In the genomic region with DNA sequence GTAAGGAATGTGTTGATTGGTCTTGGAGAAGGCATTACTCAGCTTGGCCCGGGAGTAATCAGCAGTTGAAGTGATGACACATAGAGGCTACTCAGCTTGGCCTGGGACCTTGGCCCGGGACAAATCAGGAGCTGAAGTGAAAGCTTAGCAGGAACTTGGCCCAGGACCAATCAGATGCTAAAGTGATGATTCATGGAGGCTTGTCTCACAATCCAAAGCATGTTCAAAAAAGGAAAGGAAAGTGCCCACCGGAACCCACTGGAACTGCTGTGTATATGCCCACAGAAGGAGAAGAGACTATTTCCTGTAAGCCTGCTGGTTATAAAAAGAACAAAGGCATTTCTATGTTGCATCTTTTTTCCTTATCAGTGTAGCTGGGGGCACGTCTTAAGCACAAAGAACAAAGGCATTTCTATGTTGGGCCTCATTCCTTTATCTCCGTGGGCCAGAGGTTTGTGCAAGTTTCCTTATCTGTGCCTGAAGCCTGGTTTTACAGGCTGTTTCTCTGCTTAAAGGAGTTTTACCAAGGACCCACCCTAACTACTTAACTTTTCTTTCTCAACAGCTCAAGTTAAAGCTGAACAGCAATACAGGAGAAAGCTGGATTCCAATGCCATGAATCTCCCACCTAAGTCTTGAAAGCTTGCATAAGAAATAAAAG, we compare ENCODE assay signal across 11 cellular contexts.
DNase-seq lines count a peak whose midpoint lies in the region; ATAC-seq and TF ChIP-seq lines count a peak whose summit lies in the region.
"Had no signal": no experiment of that assay in that cellular context is flagged by ENCODE, and none has a peak within 500 bp of the region (broad histone marks: within the 10 kb centered on the region; RNA-seq: fewer than 3 reads in every experiment).

No MANE protein-coding gene starts in this region.

- CTCF ChIA-PET in activated CD4-positive, alpha-beta memory T cell treated with anti-CD3 and anti-CD28 coated beads for 36 hours (lab: Charles Lee): no interaction called here

- no peak overlapping the region for H3K4me3 Mint-ChIP-seq in activated CD4-positive, alpha-beta memory T cell treated with anti-CD3 and anti-CD28 coated beads for 36 hours
- H3K4me3 Mint-ChIP-seq: H9 had no signal

- 1 to 3% methylated on average over 5 of the region's 5 CpGs for WGBS in heart right ventricle, 2 donors

- POLR2A ChIA-PET in activated CD4-positive, alpha-beta memory T cell treated with anti-CD3 and anti-CD28 coated beads for 36 hours (lab: Charles Lee): no interaction called here

- peaks cover 3% of the 10 kb centered on the region for H3K9me3 Mint-ChIP-seq in activated CD4-positive, alpha-beta memory T cell treated with anti-CD3 and anti-CD28 coated beads for 36 hours

- TF ChIP-seq CTCF in heart right ventricle (IDR thresholded peaks at IDR 0.05) (no peak), gastrocnemius medialis (IDR thresholded peaks at IDR 0.05 in 4 of 5, conservative IDR thresholded peaks at IDR 0.05 in 1 of 5) (no peak)

- H3K27ac ChIP-seq in heart right ventricle: peak overlapping the region in 2 of 10 donors; percentile 25 to 38
- no peak overlapping the region for H3K27ac ChIP-seq in gastrocnemius medialis

- H3K9me3 ChIP-seq in heart right ventricle: peaks cover 0 to 28% (median 0%) of the 10 kb centered on the region in 11 donors
- no peaks in the 10 kb centered on the region for H3K9me3 ChIP-seq in gastrocnemius medialis

- intact Hi-C loops in heart right ventricle (cut with DNase I) (no loop called here), gastrocnemius medialis (cut with DNase I; ENCODE audit: low total_unique reads) (no loop called here)
- intact Hi-C loops in activated CD4-positive, alpha-beta memory T cell treated with anti-CD3 and anti-CD28 coated beads for 36 hours (cut with micrococcal nuclease): no loop called here

- H3K27me3 ChIP-seq in heart right ventricle (no peaks in the 10 kb centered on the region), gastrocnemius medialis (no peaks in the 10 kb centered on the region)

- H3K4me1 Mint-ChIP-seq in activated CD4-positive, alpha-beta memory T cell treated with anti-CD3 and anti-CD28 coated beads for 36 hours (ENCODE audit: low read depth): no peaks in the 10 kb centered on the region
- H3K4me1 Mint-ChIP-seq: H9 had no signal

- H3K27ac Mint-ChIP-seq in activated CD4-positive, alpha-beta memory T cell treated with anti-CD3 and anti-CD28 coated beads for 36 hours: no peak overlapping the region
- H3K27ac Mint-ChIP-seq: H9 had no signal

- H3K36me3 Mint-ChIP-seq in activated CD4-positive, alpha-beta memory T cell treated with anti-CD3 and anti-CD28 coated beads for 36 hours: no peaks in the 10 kb centered on the region

- no peak for TF ChIP-seq POLR2A in gastrocnemius medialis (IDR thresholded peaks at IDR 0.05)

- no peaks in the 10 kb centered on the region for H3K36me3 ChIP-seq in heart right ventricle
- H3K36me3 ChIP-seq in gastrocnemius medialis: no peaks in the 10 kb centered on the region

- in situ Hi-C loops in gastrocnemius medialis (cut with MboI; ENCODE audit: low sequenced_read_pairs in 4 of 4): no loop called here

- peak; percentile 87 for DNase-seq in H4 (ENCODE audit: low spot score)
- DNase-seq in amniotic epithelial cell (ENCODE audit: low read depth): peak; percentile 55
- peak in 1 of 2 donors; percentile 42 for DNase-seq in heart right ventricle
- DNase-seq in gastrocnemius medialis: peak; percentile 2 to 22
- no peak for DNase-seq in COLO668 (lab: John Stamatoyannopoulos, UW; ENCODE audit: unreplicated experiment)
- no peak for DNase-seq in activated T-cell treated with anti-CD3 and anti-CD28 coated beads, Interleukin-2, amount 50 U/mL, for 48 hours
- no peak for DNase-seq in activated CD4-positive, alpha-beta memory T cell treated with anti-CD3 and anti-CD28 coated beads for 36 hours
- DNase-seq in GM19238 (ENCODE audit: insufficient read length, low spot score): no peak
- DNase-seq: H9, NCI-H1048 had no signal

- H3K4me3 ChIP-seq in heart right ventricle: no peak overlapping the region
- H3K4me3 ChIP-seq in gastrocnemius medialis: no peak overlapping the region
- H3K4me3 ChIP-seq: mucosa of descending colon had no signal

- ATAC-seq in heart right ventricle (peak; percentile 38 to 87 (median 58)), gastrocnemius medialis (no peak)
- ATAC-seq: mucosa of descending colon had no signal

- H3K4me1 ChIP-seq in heart right ventricle (peaks cover 0 to 4% (median 0%) of the 10 kb centered on the region in 9 donors), gastrocnemius medialis (no peaks in the 10 kb centered on the region)

- no peaks in the 10 kb centered on the region for H3K27me3 Mint-ChIP-seq in activated CD4-positive, alpha-beta memory T cell treated with anti-CD3 and anti-CD28 coated beads for 36 hours

Comparison
In these comparisons a context has a peak if more than half of its experiments do, and no peak if none do; other contexts are left out.
1. DNase-seq: peak in H4 (single experiment), amniotic epithelial cell (single experiment) and gastrocnemius medialis (2 of 2); none in COLO668 (single experiment), activated T-cell treated with anti-CD3 and anti-CD28 coated beads, Interleukin-2, amount 50 U/mL, for 48 hours (0 of 2), activated CD4-positive, alpha-beta memory T cell treated with anti-CD3 and anti-CD28 coated beads for 36 hours (single experiment) and GM19238 (single experiment).
2. ATAC-seq: peak in heart right ventricle (8 of 8); none in gastrocnemius medialis (0 of 2).